Comparison of ENCODE assay signal across 11 cellular contexts in genomic region chr11:59666969-59667368, GRCh38. TPM values are rescaled to one million over a fixed set of nuclear protein-coding genes. Genes with fewer than 3 reads are reported as not detected.
DNase-seq lines count a peak whose midpoint lies in the region; ATAC-seq and TF ChIP-seq lines count a peak whose summit lies in the region.
"Had no signal": no experiment of that assay in that cellular context is flagged by ENCODE, and none has a peak within 500 bp of the region (broad histone marks: within the 10 kb centered on the region; RNA-seq: fewer than 3 reads in every experiment).

No MANE protein-coding gene starts in this region.

- H2AK5ac ChIP-seq in mesenchymal stem cell (ENCODE audit: low read length, severe bottlenecking), result no peak overlapping the region

- no peak overlapping the region for H2BK5ac ChIP-seq in mesenchymal stem cell (ENCODE audit: low read depth, low read length, poor library complexity, severe bottlenecking)

- no peak overlapping the region for H3K4me2 ChIP-seq in mesenchymal stem cell (ENCODE audit: low read length, poor library complexity, severe bottlenecking)

- H3K27ac ChIP-seq in HUES48 (ENCODE audit: low read depth, low read length) (no peak overlapping the region), adrenal gland (peak overlapping the region in 3 of 5 donors; percentile 58 to 99 (median 95)), mesenchymal stem cell (ENCODE audit: low read length, poor library complexity, severe bottlenecking) (no peak overlapping the region), ascending aorta (no peak overlapping the region)

- H4K91ac ChIP-seq in mesenchymal stem cell (ENCODE audit: low read length), result no peak overlapping the region

- no peak for ATAC-seq in GM18907 (IDR thresholded peaks at IDR 0.05; ENCODE audit: unreplicated experiment)
- no peak for ATAC-seq in GM18909 (IDR thresholded peaks at IDR 0.05; ENCODE audit: poor library complexity, unreplicated experiment)

- WGBS in adrenal gland, 4 donors, result 28 to 42% (median 35%) methylated on average over 1 of the region's 1 CpG
- 87% methylated on average over 1 of the region's 1 CpG for WGBS in mesenchymal stem cell

- H3K4me3 ChIP-seq in HUES48 (ENCODE audit: low read depth, low read length), result 0 out of 2 replicates have a peak overlapping the region, but pooled peaks have one; percentile 99
- peak overlapping the region in 1 of 4 donors; percentile 83 for H3K4me3 ChIP-seq in adrenal gland
- peak overlapping the region in 1 of 2 experiments; percentile 97 for H3K4me3 ChIP-seq in mesenchymal stem cell (ENCODE audit: insufficient read depth in 1 of 2, low read depth in 1 of 2, low read length in 2 of 2)
- H3K4me3 ChIP-seq in ascending aorta, result peak overlapping the region in 1 of 2 donors; percentile 20

- H2BK120ac ChIP-seq in mesenchymal stem cell (ENCODE audit: low read depth, low read length), result no peak overlapping the region

- TF ChIP-seq CTCF in AG09319 (IDR thresholded peaks at IDR 0.05; ENCODE audit: low read depth, low read length), result no peak
- TF ChIP-seq CTCF in adrenal gland (IDR thresholded peaks at IDR 0.05), result no peak
- no peak for TF ChIP-seq CTCF in ascending aorta (IDR thresholded peaks at IDR 0.05)

- H3K4ac ChIP-seq in mesenchymal stem cell (ENCODE audit: low read depth in 1 of 2, low read length in 2 of 2), result no peak overlapping the region

- H2BK15ac ChIP-seq in mesenchymal stem cell (ENCODE audit: low read depth, poor library complexity, severe bottlenecking), result no peak overlapping the region

- H3K27me3 ChIP-seq in HUES48 (ENCODE audit: control insufficient read depth, insufficient read depth, low read length), result no peaks in the 10 kb centered on the region
- H3K27me3 ChIP-seq in adrenal gland, result no peaks in the 10 kb centered on the region
- no peaks in the 10 kb centered on the region for H3K27me3 ChIP-seq in mesenchymal stem cell (ENCODE audit: control insufficient read depth in 1 of 2, insufficient read depth in 1 of 2, low read length in 2 of 2)
- H3K27me3 ChIP-seq in ascending aorta, result no peaks in the 10 kb centered on the region

- H2AFZ ChIP-seq in mesenchymal stem cell (ENCODE audit: low read depth, low read length), result no peak overlapping the region

- H3K4me1 ChIP-seq in HUES48 (ENCODE audit: control insufficient read depth, insufficient read depth, low read length) (peaks cover 13% of the 10 kb centered on the region), adrenal gland (replicated peaks in 1 of 2) (peaks cover 23 to 32% of the 10 kb centered on the region in 2 donors), mesenchymal stem cell (ENCODE audit: control insufficient read depth, insufficient read depth, low read depth, low read length) (peaks cover 2% of the 10 kb centered on the region), ascending aorta (peaks cover 0 to 25% of the 10 kb centered on the region in 2 donors)

- intact Hi-C loops in adrenal gland (cut with DNase I), result loop anchor here in 1 of 2 donors (5.0 kb wide), 1 partner anchor 55 kb away; no protein-coding TSS in a partner anchor
- intact Hi-C loops in ascending aorta (cut with DNase I), result loop anchor here (5.0 kb wide), 1 partner anchor 135 kb away; no protein-coding TSS in a partner anchor

- H3K18ac ChIP-seq in mesenchymal stem cell (ENCODE audit: low read depth in 1 of 2, low read length in 2 of 2), result no peak overlapping the region

- DNase-seq in AG09319 (ENCODE audit: extremely low read depth, low read depth) (peak; percentile 18), adrenal gland (no peak), mesenchymal stem cell (peak; percentile 40), ascending aorta (ENCODE audit: low spot score in 2 of 2) (no peak)
- no peak for DNase-seq in stimulated activated CD4-positive, alpha-beta T cell treated with anti-CD3 and anti-CD28 coated beads, Interleukin-2, amount 100 ng/mL, for 24 hours
- DNase-seq: kidney glomerular epithelial cell had no signal

- H3K79me1 ChIP-seq in mesenchymal stem cell (replicated peaks; ENCODE audit: low read length, poor library complexity, severe bottlenecking), result no peaks in the 10 kb centered on the region

- H2BK12ac ChIP-seq in mesenchymal stem cell (ENCODE audit: low read length in 2 of 2), result no peak overlapping the region

- H3K36me3 ChIP-seq in HUES48 (ENCODE audit: control insufficient read depth, insufficient read depth, low read length) (peaks cover 51% of the 10 kb centered on the region), adrenal gland (replicated peaks in 1 of 2) (peaks cover 0 to 47% of the 10 kb centered on the region in 2 donors), mesenchymal stem cell (ENCODE audit: control insufficient read depth in 1 of 2, insufficient read depth in 2 of 2, low read depth in 1 of 2, low read length in 2 of 2) (peaks cover 9 to 48% of the 10 kb centered on the region in 2 experiments), ascending aorta (peaks cover 19 to 37% of the 10 kb centered on the region in 2 donors)

- no peak overlapping the region for H3K14ac ChIP-seq in mesenchymal stem cell (ENCODE audit: low read length in 2 of 2)

- no peak for TF ChIP-seq POLR2A in adrenal gland (IDR thresholded peaks at IDR 0.05)

- H3K9me3 ChIP-seq in HUES48 (ENCODE audit: control insufficient read depth, insufficient read depth, low read length), result no peaks in the 10 kb centered on the region
- no peaks in the 10 kb centered on the region for H3K9me3 ChIP-seq in adrenal gland (replicated peaks in 1 of 3)
- H3K9me3 ChIP-seq in mesenchymal stem cell (ENCODE audit: control insufficient read depth, low read length), result no peaks in the 10 kb centered on the region
- H3K9me3 ChIP-seq in ascending aorta, result no peaks in the 10 kb centered on the region

- no peak overlapping the region for H4K8ac ChIP-seq in mesenchymal stem cell (ENCODE audit: low read length)

- no peak overlapping the region for H3K23ac ChIP-seq in mesenchymal stem cell (ENCODE audit: low read length in 2 of 2)

- H3K9ac ChIP-seq in HUES48 (ENCODE audit: low read depth, low read length) (no peak overlapping the region), mesenchymal stem cell (ENCODE audit: low read length) (peak overlapping the region; percentile 99)

RNA-seq across cellular contexts. Expression of gene PATL1, which starts 1.9 kb away (rescaled TPM):
- total RNA-seq in adrenal gland (10 to 100 TPM; 15.8 to 41.7 (median 24.2) TPM), ascending aorta (6.8 TPM)
- 10 to 100 TPM; 10.3 to 55.9 (median 11.3) TPM for polyA plus RNA-seq in adrenal gland
- 43.6 TPM for polyA plus RNA-seq in mesenchymal stem cell (2013, experiment 1 of 2)
- 43.9 TPM for polyA plus RNA-seq in mesenchymal stem cell (2013, experiment 2 of 2)

RNA-seq across cellular contexts. Expression of gene OR10V1, which starts 46.7 kb away (rescaled TPM):
- not detected for total RNA-seq in adrenal gland
- not detected for polyA plus RNA-seq in adrenal gland
- polyA plus RNA-seq in mesenchymal stem cell (2013, experiment 1 of 2), result not detected
- not detected for polyA plus RNA-seq in mesenchymal stem cell (2013, experiment 2 of 2)
- total RNA-seq in ascending aorta, result not detected
- total RNA-seq: bronchial epithelial cell; T-helper 1 cell treated with Interleukin-12 subunit alpha and Interleukin-12 subunit beta and Interleukin-4 antibody, amounts not matched to agents 30 ng/mL and 1 ng/mL, for 36 hours had no signal

RNA-seq across cellular contexts. Expression of gene OSBP, which starts 51.4 kb away (rescaled TPM):
- total RNA-seq in adrenal gland (100 to 1,000 TPM in 1 of 8 donors, 10 to 100 TPM in 7; 44.0 to 117 (median 88.6) TPM), ascending aorta (16.7 TPM)
- polyA plus RNA-seq in adrenal gland, result 100 to 1,000 TPM in 1 of 3 donors, 10 to 100 TPM in 2; 15.3 to 120 (median 18.5) TPM
- 25.4 TPM for polyA plus RNA-seq in mesenchymal stem cell (2013, experiment 1 of 2)
- 25.0 TPM for polyA plus RNA-seq in mesenchymal stem cell (2013, experiment 2 of 2)

Comparison
In these comparisons a context has a peak if more than half of its experiments do, and no peak if none do; other contexts are left out.
1. DNase-seq: peak in AG09319 (single experiment) and mesenchymal stem cell (single experiment); none in adrenal gland (0 of 7), stimulated activated CD4-positive, alpha-beta T cell treated with anti-CD3 and anti-CD28 coated beads, Interleukin-2, amount 100 ng/mL, for 24 hours (0 of 2) and ascending aorta (0 of 2).
2. H3K27ac ChIP-seq: peak in adrenal gland (3 of 5); none in HUES48 (single experiment), mesenchymal stem cell (single experiment) and ascending aorta (0 of 2).